ENCODE assay signal across 12 cellular contexts in genomic region chr1:221858758-221859157, GRCh38.
DNase-seq lines count a peak whose midpoint lies in the region; FAIRE-seq and TF ChIP-seq lines count a peak whose summit lies in the region.
"Had no signal": no experiment of that assay in that cellular context is flagged by ENCODE, and none has a peak within 500 bp of the region (broad histone marks: within the 10 kb centered on the region; RNA-seq: fewer than 3 reads in every experiment).

No MANE protein-coding gene starts in this region.

- H3K4me3 ChIP-seq in AG04449 (ENCODE audit: low read depth, low read length): no peak overlapping the region
- H3K4me3 ChIP-seq: heart right ventricle, left ventricle myocardium inferior, transverse colon had no signal

- no peak for FAIRE-seq in HTR-8/SVneo (lab: Jason Lieb, UNC)

- CTCF ChIA-PET in AG04449 (lab: Yijun Ruan, JAX): no interaction called here

- POLR2A ChIA-PET in AG04449 (lab: Yijun Ruan, JAX): interaction anchor here (1.0 to 1.1 kb wide), 2 partner anchors 11 to 29 kb away, joined by 4 read pairs; no protein-coding TSS in a partner anchor

- DNase-seq in AG04449 (ENCODE audit: low read depth, low spot score): peak; percentile 52
- peak; percentile 11 for DNase-seq in HTR-8/SVneo (ENCODE audit: insufficient read length, low spot score)
- peak; percentile 11 for DNase-seq in amniotic stem cell (lab: John Stamatoyannopoulos, UW)
- DNase-seq in iris pigment epithelial cell (ENCODE audit: low read depth): peak; percentile 65
- no peak for DNase-seq in GDM1 (lab: John Stamatoyannopoulos, UW)
- DNase-seq in activated CD4-positive, alpha-beta T cell treated with anti-CD3 and anti-CD28 coated beads for 1 hour: no peak
- DNase-seq in SKM-1 treated with dmso at 0.1 percent for 144 hours (lab: John Stamatoyannopoulos, UW; ENCODE audit: unreplicated experiment): no peak
- no peak for DNase-seq in posterior cingulate gyrus
- DNase-seq: activated CD8-positive, alpha-beta memory T cell treated with anti-CD3 and anti-CD28 coated beads, Interleukin-2, amount 50 U/mL, for 4 hours; heart right ventricle; left ventricle myocardium inferior; transverse colon had no signal

- intact Hi-C loops in posterior cingulate gyrus (cut with DNase I): no loop called here

- TF ChIP-seq CTCF in AG04449 (IDR thresholded peaks at IDR 0.05; ENCODE audit: insufficient read depth, low read length, missing control alignments): no peak

Comparison
In these comparisons a context has a peak if more than half of its experiments do, and no peak if none do; other contexts are left out.
1. DNase-seq: peak in AG04449 (single experiment), HTR-8/SVneo (single experiment), amniotic stem cell (single experiment) and iris pigment epithelial cell (single experiment); none in GDM1 (single experiment), activated CD4-positive, alpha-beta T cell treated with anti-CD3 and anti-CD28 coated beads for 1 hour (single experiment), SKM-1 treated with dmso at 0.1 percent for 144 hours (single experiment) and posterior cingulate gyrus (0 of 10).